8 cellular contexts compared by ENCODE assay signal in the genomic region with DNA sequence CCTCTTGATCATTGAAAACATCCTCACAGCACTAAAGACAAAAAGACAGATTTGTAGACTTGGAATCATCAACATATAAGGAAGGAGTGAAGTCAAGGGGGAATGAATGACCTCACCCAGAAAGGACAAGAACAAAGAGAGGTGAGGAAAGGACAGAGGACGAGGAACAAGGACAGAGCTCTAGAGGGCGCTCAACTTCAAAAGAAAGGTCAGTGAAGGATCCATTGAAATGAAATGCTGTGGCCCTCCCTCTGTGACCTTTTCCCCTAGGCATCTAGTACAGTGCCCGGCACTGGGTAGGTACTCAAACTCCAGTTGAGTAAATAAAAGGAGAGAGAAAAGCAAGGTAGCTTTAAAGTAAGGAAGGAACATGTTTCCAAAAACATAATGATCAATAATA. TPM values are rescaled to one million over a fixed set of nuclear protein-coding genes. Genes with fewer than 3 reads are reported as not detected.
A peak's percentile ranks its signal among the peaks of the same experiment; 100 is the strongest.
DNase-seq lines count a peak whose midpoint lies in the region; ATAC-seq and TF ChIP-seq lines count a peak whose summit lies in the region.

No MANE protein-coding gene starts in this region.

- H3K4me3 ChIP-seq in brain microvascular endothelial cell (ENCODE audit: low read depth, low read length) (no peak overlapping the region), retinal pigment epithelial cell (ENCODE audit: low read length) (no peak overlapping the region)

- no peak overlapping the region for H3K27ac ChIP-seq in brain microvascular endothelial cell

- intact Hi-C loops in Right ventricle myocardium superior (cut with DNase I) (no loop called here), cardiac septum (cut with DNase I) (no loop called here)

- H3K27me3 ChIP-seq in brain microvascular endothelial cell (replicated peaks) = no peaks in the 10 kb centered on the region

- no peaks in the 10 kb centered on the region for H3K36me3 ChIP-seq in brain microvascular endothelial cell (replicated peaks)

- in situ Hi-C loops in brain microvascular endothelial cell (cut with HindIII; ENCODE audit: low pct_ligation_motif_present, low sequenced_read_pairs) = no loop called here

- ATAC-seq in Right ventricle myocardium superior (ENCODE audit: poor library complexity) (peak; percentile 29), GM18868 (IDR thresholded peaks at IDR 0.05; ENCODE audit: unreplicated experiment) (no peak)

- TF ChIP-seq CTCF in brain microvascular endothelial cell (IDR thresholded peaks at IDR 0.05; ENCODE audit: low read depth, low read length, missing control alignments) (peak; percentile 56), retinal pigment epithelial cell (conservative IDR thresholded peaks at IDR 0.05; ENCODE audit: low read depth, low read length) (peak; percentile 42)

- DNase-seq in Right ventricle myocardium superior (no peak), cardiac septum (ENCODE audit: low spot score) (no peak), MV-4-11 (lab: John Stamatoyannopoulos, UW) (peak; percentile 82), brain microvascular endothelial cell (no peak), retinal pigment epithelial cell (ENCODE audit: low read depth) (no peak), NCI-H1417 treated with DMSO at 0.1 percent for 48 hours (lab: John Stamatoyannopoulos, UW) (no peak), H4 (ENCODE audit: low spot score) (no peak)

RNA-seq across cellular contexts. Expression of a gene that starts 2.6 kb away (rescaled TPM):
- total RNA-seq in Right ventricle myocardium superior (3.6 TPM), cardiac septum (3.1 TPM)
- total RNA-seq in H4 (2014; rRNA removed; shearing (Covaris generic)) = 0.04 and 0.41 TPM in 2 replicates
